ENCODE assay signal across 28 cellular contexts in the genomic region with DNA sequence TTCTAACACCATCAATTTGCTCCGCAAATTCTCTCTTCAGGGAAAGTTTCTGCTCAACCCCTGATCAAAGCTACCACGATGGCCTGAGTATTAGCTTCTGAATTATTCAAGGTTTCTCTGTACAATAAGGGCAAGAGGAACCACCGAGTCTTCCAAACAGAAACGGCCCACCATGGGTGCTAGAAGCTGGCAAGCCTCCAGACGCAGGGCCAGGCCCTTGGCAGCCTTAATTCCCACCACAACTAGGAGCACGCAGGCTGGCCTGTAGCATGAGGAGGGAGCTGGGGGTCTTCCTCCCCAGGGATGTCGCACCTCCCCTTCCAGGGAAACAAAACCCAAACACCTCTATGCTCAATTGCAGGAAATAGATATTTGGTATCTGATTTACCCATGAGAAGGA. TPM values are rescaled to one million over a fixed set of nuclear protein-coding genes. Genes with fewer than 3 reads are reported as not detected.
"Had no signal": no experiment of that assay in that cellular context is flagged by ENCODE, and none has a peak within 500 bp of the region (broad histone marks: within the 10 kb centered on the region; RNA-seq: fewer than 3 reads in every experiment).

No MANE protein-coding gene starts in this region.

- H3K4me3 ChIP-seq: coronary artery, dorsolateral prefrontal cortex, esophagus muscularis mucosa, gastroesophageal sphincter, heart left ventricle, hepatocyte, left lung, lower lobe of right lung, mucosa of descending colon had no signal

- H3K9me3 Mint-ChIP-seq: immature natural killer cell, mesothelial cell of epicardium, naive B cell had no signal

- H3K27ac Mint-ChIP-seq: immature natural killer cell, mesothelial cell of epicardium, naive B cell had no signal

- H2AFZ ChIP-seq: hepatocyte had no signal

- H3K4me2 ChIP-seq: hepatocyte had no signal

- H3K79me2 ChIP-seq: hepatocyte had no signal

- H3K4me1 Mint-ChIP-seq: immature natural killer cell, mesothelial cell of epicardium, naive B cell had no signal

- H3K27me3 ChIP-seq: dorsolateral prefrontal cortex, esophagus muscularis mucosa, hepatocyte, left lung had no signal

- ATAC-seq: foreskin keratinocyte, gastroesophageal sphincter, heart left ventricle, left cardiac atrium, left lung, left ventricle myocardium superior, lower lobe of right lung, mucosa of descending colon had no signal

- H3K27ac ChIP-seq: coronary artery, dorsolateral prefrontal cortex, esophagus muscularis mucosa, foreskin keratinocyte, heart left ventricle, hepatocyte, left lung, lower lobe of right lung had no signal

- H3K36me3 Mint-ChIP-seq: immature natural killer cell, mesothelial cell of epicardium, naive B cell had no signal

- H3K9me3 ChIP-seq: esophagus muscularis mucosa, gastroesophageal sphincter, heart left ventricle, left lung, lower lobe of right lung, mucosa of descending colon had no signal

- H3K4me1 ChIP-seq: foreskin keratinocyte, heart left ventricle, left lung, lower lobe of right lung had no signal

- H3K4me3 Mint-ChIP-seq: immature natural killer cell, mesothelial cell of epicardium, naive B cell had no signal

- DNase-seq: dermis blood vessel endothelial cell; dorsolateral prefrontal cortex; effector CD4-positive, alpha-beta T cell; effector memory CD4-positive, alpha-beta T cell; foreskin keratinocyte; heart left ventricle; hypothalamus; immature natural killer cell; left cardiac atrium; left lung; left ventricle myocardium superior; lower lobe of right lung; mesenchymal stem cell; mucosa of descending colon; naive B cell had no signal

- FAIRE-seq: colon, endothelial cell of umbilical vein, frontal cortex, keratinocyte had no signal

- H3K36me3 ChIP-seq: esophagus muscularis mucosa, gastroesophageal sphincter, heart left ventricle, left lung, lower lobe of right lung had no signal

RNA-seq across cellular contexts. Expression of a gene that starts 11.1 kb away (rescaled TPM):
- total RNA-seq: dermis blood vessel endothelial cell, endothelial cell of umbilical vein, fibroblast of lung, fibroblast of villous mesenchyme, left cardiac atrium, left ventricle myocardium superior, lung microvascular endothelial cell, myocyte had no signal
- polyA plus RNA-seq: fibroblast of lung had no signal

RNA-seq across cellular contexts. Expression of a gene that starts 28.7 kb away (rescaled TPM):
- total RNA-seq: myocyte had no signal
